Comparison of ENCODE assay signal across 8 cellular contexts in the genomic region with DNA sequence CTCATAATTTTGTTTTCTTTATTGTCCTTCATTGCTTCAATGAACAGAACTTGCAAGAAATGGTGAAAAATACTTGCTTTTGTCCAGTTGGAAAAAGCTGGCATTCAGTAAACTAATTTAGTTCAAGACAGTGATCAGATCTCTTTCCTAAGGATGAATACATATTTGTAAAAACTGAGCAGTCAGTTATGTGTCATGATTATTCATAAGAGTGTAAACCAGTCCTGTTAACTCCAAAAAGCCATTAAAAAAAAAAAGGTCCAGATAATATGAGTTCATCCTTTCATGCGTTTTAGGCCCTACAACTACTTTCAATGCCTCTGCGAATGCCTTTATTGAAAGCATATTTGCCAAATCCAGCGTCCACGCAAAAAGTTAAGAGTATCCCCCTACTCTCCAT. TPM values are rescaled to one million over a fixed set of nuclear protein-coding genes. Genes with fewer than 3 reads are reported as not detected.
DNase-seq lines count a peak whose midpoint lies in the region; ATAC-seq, FAIRE-seq and TF ChIP-seq lines count a peak whose summit lies in the region.

No MANE protein-coding gene starts in this region.

- H3K4me1 Mint-ChIP-seq in activated naive CD4-positive, alpha-beta T cell treated with anti-CD3 and anti-CD28 coated beads, Interleukin-2, amount 50 U/mL, for 24 hours: peaks cover 57% of the 10 kb centered on the region
- H3K4me1 Mint-ChIP-seq in activated naive CD8-positive, alpha-beta T cell (ENCODE audit: low read depth): peaks cover 43% of the 10 kb centered on the region

- H3K36me3 Mint-ChIP-seq in activated naive CD4-positive, alpha-beta T cell treated with anti-CD3 and anti-CD28 coated beads, Interleukin-2, amount 50 U/mL, for 24 hours: peaks cover 4% of the 10 kb centered on the region
- peaks cover 2% of the 10 kb centered on the region for H3K36me3 Mint-ChIP-seq in activated naive CD8-positive, alpha-beta T cell

- no peak for TF ChIP-seq CTCF in kidney (IDR thresholded peaks at IDR 0.05; ENCODE audit: borderline replicate concordance, extremely low read depth, insufficient read depth)
- no peak for TF ChIP-seq CTCF in tibial nerve (IDR thresholded peaks at IDR 0.05)

- H3K4me3 Mint-ChIP-seq in activated naive CD4-positive, alpha-beta T cell treated with anti-CD3 and anti-CD28 coated beads, Interleukin-2, amount 50 U/mL, for 24 hours: peak overlapping the region; percentile 93
- H3K4me3 Mint-ChIP-seq in activated naive CD8-positive, alpha-beta T cell: peak overlapping the region; percentile 98

- H3K27me3 Mint-ChIP-seq in activated naive CD4-positive, alpha-beta T cell treated with anti-CD3 and anti-CD28 coated beads, Interleukin-2, amount 50 U/mL, for 24 hours: no peaks in the 10 kb centered on the region
- no peaks in the 10 kb centered on the region for H3K27me3 Mint-ChIP-seq in activated naive CD8-positive, alpha-beta T cell

- peak overlapping the region; percentile 71 to 87 for H3K4me3 ChIP-seq in kidney (ENCODE audit: low read length in 2 of 2)
- peak overlapping the region; percentile 79 to 99 (median 85) for H3K4me3 ChIP-seq in tibial nerve

- H3K27ac Mint-ChIP-seq in activated naive CD4-positive, alpha-beta T cell treated with anti-CD3 and anti-CD28 coated beads, Interleukin-2, amount 50 U/mL, for 24 hours: peak overlapping the region; percentile 92
- H3K27ac Mint-ChIP-seq in activated naive CD8-positive, alpha-beta T cell: peak overlapping the region; percentile 64

- no peak for TF ChIP-seq EP300 in tibial nerve (IDR thresholded peaks at IDR 0.05)

- no peaks in the 10 kb centered on the region for H3K27me3 ChIP-seq in tibial nerve

- H3K9me3 ChIP-seq in kidney (ENCODE audit: control insufficient read depth in 1 of 2, low read length in 2 of 2) (no peaks in the 10 kb centered on the region), tibial nerve (no peaks in the 10 kb centered on the region)

- no peak for ATAC-seq in HG02610 (IDR thresholded peaks at IDR 0.05; ENCODE audit: unreplicated experiment)

- FAIRE-seq in kidney (lab: Jason Lieb, UNC): no peak

- H3K4me1 ChIP-seq in kidney (ENCODE audit: control insufficient read depth in 1 of 2, insufficient read depth in 1 of 2, low read depth in 1 of 2, low read length in 2 of 2) (peaks cover 0 to 3% of the 10 kb centered on the region in 2 donors), tibial nerve (peaks cover 0 to 26% (median 4%) of the 10 kb centered on the region in 4 donors)

- H3K9me3 Mint-ChIP-seq in activated naive CD4-positive, alpha-beta T cell treated with anti-CD3 and anti-CD28 coated beads, Interleukin-2, amount 50 U/mL, for 24 hours: no peaks in the 10 kb centered on the region
- H3K9me3 Mint-ChIP-seq in activated naive CD8-positive, alpha-beta T cell (ENCODE audit: low read depth): no peaks in the 10 kb centered on the region

- intact Hi-C loops in kidney (cut with DNase I): no loop called here

- H3K36me3 ChIP-seq in kidney (ENCODE audit: control insufficient read depth in 1 of 2, insufficient read depth in 2 of 2, low read length in 2 of 2) (no peaks in the 10 kb centered on the region), tibial nerve (peaks cover 0 to 27% (median 3%) of the 10 kb centered on the region in 3 donors)

- WGBS in tibial nerve, 2 donors: 0% methylated on average over 4 of the region's 4 CpGs

- peak overlapping the region in 1 of 2 donors; percentile 76 for H3K27ac ChIP-seq in kidney (ENCODE audit: low read depth in 2 of 2, low read length in 2 of 2)
- peak overlapping the region; percentile 61 to 92 (median 83) for H3K27ac ChIP-seq in tibial nerve

- no peak for DNase-seq in activated naive CD4-positive, alpha-beta T cell (lab: John Stamatoyannopoulos, UW)
- DNase-seq in kidney (no peak), tibial nerve (ENCODE audit: low spot score in 2 of 2) (no peak), NCI-H187 treated with DMSO at 0.1 percent for 48 hours (lab: John Stamatoyannopoulos, UW) (no peak)
- DNase-seq in stimulated activated naive CD4-positive, alpha-beta T cell treated with Interleukin-2 at 50 U/mL for 16 hours (lab: John Stamatoyannopoulos, UW): no peak

- no peak for TF ChIP-seq POLR2A in tibial nerve (IDR thresholded peaks at IDR 0.05)

- peak overlapping the region; percentile 52 to 78 for H3K9ac ChIP-seq in kidney (ENCODE audit: low read length in 2 of 2)

RNA-seq across cellular contexts. Expression of gene PGM3, which starts 0.6 kb away (rescaled TPM):
- total RNA-seq in kidney: 31.8 TPM
- polyA plus RNA-seq in kidney (ENCODE audit: insufficient read depth, low read depth, low replicate concordance): 10.3 TPM
- total RNA-seq in tibial nerve: 10 to 100 TPM; 12.3 to 26.2 (median 18.6) TPM

RNA-seq across cellular contexts. Expression of gene RWDD2A, which starts 0.7 kb away (rescaled TPM):
- total RNA-seq in kidney: 4.0 TPM
- polyA plus RNA-seq in kidney (ENCODE audit: insufficient read depth, low read depth, low replicate concordance): 5.5 TPM
- total RNA-seq in tibial nerve: 1 to 10 TPM; 2.2 to 4.2 (median 3.0) TPM
